16 cellular contexts compared by ENCODE assay signal in genomic region chr7:31633454-31633853, GRCh38. TPM values are rescaled to one million over a fixed set of nuclear protein-coding genes. Genes with fewer than 3 reads are reported as not detected.
"Had no signal": no experiment of that assay in that cellular context is flagged by ENCODE, and none has a peak within 500 bp of the region (broad histone marks: within the 10 kb centered on the region; RNA-seq: fewer than 3 reads in every experiment).

No MANE protein-coding gene starts in this region.

- H3K27ac ChIP-seq: colonic mucosa, epithelial cell of prostate, right atrium auricular region, skin epidermis, suprapubic skin had no signal

- H3K4me3 Mint-ChIP-seq: activated CD4-positive, alpha-beta memory T cell treated with anti-CD3 and anti-CD28 coated beads, Interleukin-2, amount 10 ng/mL, durations not matched to agents 7 days and 5 days; activated CD4-positive, alpha-beta T cell treated with anti-CD3 and anti-CD28 coated beads for 36 hours; activated CD8-positive, alpha-beta memory T cell treated with anti-CD3 and anti-CD28 coated beads, Interleukin-2, amount 10 ng/mL, durations not matched to agents 7 days and 5 days; brain; central memory CD8-positive, alpha-beta T cell; endodermal cell; stimulated activated naive CD8-positive, alpha-beta T cell treated with anti-CD3 and anti-CD28 coated beads, Interleukin-15, amount 100 ng/mL, for 72 hours had no signal

- H3K9me3 ChIP-seq: colonic mucosa, right atrium auricular region, suprapubic skin had no signal

- H3K4me1 ChIP-seq: colonic mucosa, right atrium auricular region, suprapubic skin had no signal

- H3K36me3 Mint-ChIP-seq: activated CD8-positive, alpha-beta memory T cell treated with anti-CD3 and anti-CD28 coated beads, Interleukin-2, amount 10 ng/mL, durations not matched to agents 7 days and 5 days; brain had no signal

- H3K36me3 ChIP-seq: colonic mucosa, right atrium auricular region, suprapubic skin had no signal

- H3K4me3 ChIP-seq: colonic mucosa, right atrium auricular region, skin epidermis, suprapubic skin had no signal

- H3K27ac Mint-ChIP-seq: activated CD4-positive, alpha-beta memory T cell treated with anti-CD3 and anti-CD28 coated beads, Interleukin-2, amount 10 ng/mL, durations not matched to agents 7 days and 5 days; activated CD4-positive, alpha-beta T cell treated with anti-CD3 and anti-CD28 coated beads for 36 hours; activated CD8-positive, alpha-beta memory T cell treated with anti-CD3 and anti-CD28 coated beads, Interleukin-2, amount 10 ng/mL, durations not matched to agents 7 days and 5 days; endodermal cell; progenitor cell of endocrine pancreas; stimulated activated naive CD8-positive, alpha-beta T cell treated with anti-CD3 and anti-CD28 coated beads, Interleukin-15, amount 100 ng/mL, for 72 hours had no signal

- H3K27me3 ChIP-seq: colonic mucosa, right atrium auricular region, suprapubic skin had no signal

- H3K27me3 Mint-ChIP-seq: activated CD4-positive, alpha-beta memory T cell treated with anti-CD3 and anti-CD28 coated beads, Interleukin-2, amount 10 ng/mL, durations not matched to agents 7 days and 5 days; activated CD4-positive, alpha-beta T cell treated with anti-CD3 and anti-CD28 coated beads for 36 hours; activated CD8-positive, alpha-beta memory T cell treated with anti-CD3 and anti-CD28 coated beads, Interleukin-2, amount 10 ng/mL, durations not matched to agents 7 days and 5 days; brain; central memory CD8-positive, alpha-beta T cell; progenitor cell of endocrine pancreas; stimulated activated naive CD8-positive, alpha-beta T cell treated with anti-CD3 and anti-CD28 coated beads, Interleukin-15, amount 100 ng/mL, for 72 hours had no signal

- H3K4me1 Mint-ChIP-seq: activated CD4-positive, alpha-beta memory T cell treated with anti-CD3 and anti-CD28 coated beads, Interleukin-2, amount 10 ng/mL, durations not matched to agents 7 days and 5 days; activated CD4-positive, alpha-beta T cell treated with anti-CD3 and anti-CD28 coated beads for 36 hours; activated CD8-positive, alpha-beta memory T cell treated with anti-CD3 and anti-CD28 coated beads, Interleukin-2, amount 10 ng/mL, durations not matched to agents 7 days and 5 days; brain; central memory CD8-positive, alpha-beta T cell; stimulated activated naive CD8-positive, alpha-beta T cell treated with anti-CD3 and anti-CD28 coated beads, Interleukin-15, amount 100 ng/mL, for 72 hours had no signal

- DNase-seq: activated CD4-positive, alpha-beta memory T cell treated with anti-CD3 and anti-CD28 coated beads, Interleukin-2, amount 10 ng/mL, durations not matched to agents 7 days and 5 days; activated CD8-positive, alpha-beta memory T cell treated with anti-CD3 and anti-CD28 coated beads, Interleukin-2, amount 10 ng/mL, durations not matched to agents 7 days and 5 days; activated naive CD4-positive, alpha-beta T cell treated with Interleukin-2 at 50 U/mL for 16 hours; stimulated activated CD4-positive, alpha-beta T cell treated with anti-CD3 and anti-CD28 coated beads, Interleukin-2, amount 100 ng/mL, for 48 hours; stimulated activated naive CD8-positive, alpha-beta T cell treated with anti-CD3 and anti-CD28 coated beads, Interleukin-15, amount 100 ng/mL, for 72 hours had no signal

- H3K9me3 Mint-ChIP-seq: activated CD4-positive, alpha-beta memory T cell treated with anti-CD3 and anti-CD28 coated beads, Interleukin-2, amount 10 ng/mL, durations not matched to agents 7 days and 5 days; central memory CD8-positive, alpha-beta T cell; endodermal cell; stimulated activated naive CD8-positive, alpha-beta T cell treated with anti-CD3 and anti-CD28 coated beads, Interleukin-15, amount 100 ng/mL, for 72 hours had no signal

- ATAC-seq: activated CD4-positive, alpha-beta T cell treated with anti-CD3 and anti-CD28 coated beads for 36 hours; activated CD8-positive, alpha-beta memory T cell treated with anti-CD3 and anti-CD28 coated beads, Interleukin-2, amount 10 ng/mL, durations not matched to agents 7 days and 5 days; stimulated activated naive CD8-positive, alpha-beta T cell treated with anti-CD3 and anti-CD28 coated beads, Interleukin-15, amount 100 ng/mL, for 72 hours had no signal

RNA-seq across cellular contexts. Expression of gene PPP1R17, which starts 53.6 kb away (rescaled TPM):
- total RNA-seq: activated CD4-positive, alpha-beta memory T cell treated with anti-CD3 and anti-CD28 coated beads, Interleukin-2, amount 10 ng/mL, durations not matched to agents 7 days and 5 days; activated CD4-positive, alpha-beta T cell treated with anti-CD3 and anti-CD28 coated beads for 36 hours; activated CD8-positive, alpha-beta memory T cell treated with anti-CD3 and anti-CD28 coated beads, Interleukin-2, amount 10 ng/mL, durations not matched to agents 7 days and 5 days; colonic mucosa; right atrium auricular region; suprapubic skin; T-helper 2 cell treated with Interferon-gamma antibody and Interleukin-4, amounts not matched to agents 100 ng/mL and 5 ng/mL, for 36 hours had no signal
